1 cellular context compared by ENCODE assay signal in genomic region chr3:122025296-122025695, GRCh38.
TF ChIP-seq lines count a peak whose summit lies in the region.

No MANE protein-coding gene starts in this region.

TF ChIP-seq in GM12878, 131 proteins besides CTCF, POLR2A, EP300 and RAD21 (continued from another document):
- TF ChIP-seq, protein P1, sequence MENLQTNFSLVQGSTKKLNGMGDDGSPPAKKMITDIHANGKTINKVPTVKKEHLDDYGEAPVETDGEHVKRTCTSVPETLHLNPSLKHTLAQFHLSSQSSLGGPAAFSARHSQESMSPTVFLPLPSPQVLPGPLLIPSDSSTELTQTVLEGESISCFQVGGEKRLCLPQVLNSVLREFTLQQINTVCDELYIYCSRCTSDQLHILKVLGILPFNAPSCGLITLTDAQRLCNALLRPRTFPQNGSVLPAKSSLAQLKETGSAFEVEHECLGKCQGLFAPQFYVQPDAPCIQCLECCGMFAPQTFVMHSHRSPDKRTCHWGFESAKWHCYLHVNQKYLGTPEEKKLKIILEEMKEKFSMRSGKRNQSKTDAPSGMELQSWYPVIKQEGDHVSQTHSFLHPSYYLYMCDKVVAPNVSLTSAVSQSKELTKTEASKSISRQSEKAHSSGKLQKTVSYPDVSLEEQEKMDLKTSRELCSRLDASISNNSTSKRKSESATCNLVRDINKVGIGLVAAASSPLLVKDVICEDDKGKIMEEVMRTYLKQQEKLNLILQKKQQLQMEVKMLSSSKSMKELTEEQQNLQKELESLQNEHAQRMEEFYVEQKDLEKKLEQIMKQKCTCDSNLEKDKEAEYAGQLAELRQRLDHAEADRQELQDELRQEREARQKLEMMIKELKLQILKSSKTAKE (IDR thresholded peaks at IDR 0.05; ENCODE audit: low read depth, poor library complexity, severe bottlenecking), result peak; percentile 42
- TF ChIP-seq ATF2 (IDR thresholded peaks at IDR 0.05; ENCODE audit: low read length) (peak; percentile 79), RELB (IDR thresholded peaks at IDR 0.05; ENCODE audit: low read depth) (peak; percentile 61), MEF2A (IDR thresholded peaks at IDR 0.05; ENCODE audit: insufficient read depth, low read depth, low read length) (peak; percentile 91), PBX3 (IDR thresholded peaks at IDR 0.05; ENCODE audit: insufficient replicate concordance, low read depth, low read length) (no peak), EED (IDR thresholded peaks at IDR 0.05; ENCODE audit: low read depth) (0 out of 2 replicates have a peak, but pooled peaks have one; percentile 17), RBBP5 (conservative IDR thresholded peaks at IDR 0.05) (no peak)
- TF ChIP-seq, protein P2, sequence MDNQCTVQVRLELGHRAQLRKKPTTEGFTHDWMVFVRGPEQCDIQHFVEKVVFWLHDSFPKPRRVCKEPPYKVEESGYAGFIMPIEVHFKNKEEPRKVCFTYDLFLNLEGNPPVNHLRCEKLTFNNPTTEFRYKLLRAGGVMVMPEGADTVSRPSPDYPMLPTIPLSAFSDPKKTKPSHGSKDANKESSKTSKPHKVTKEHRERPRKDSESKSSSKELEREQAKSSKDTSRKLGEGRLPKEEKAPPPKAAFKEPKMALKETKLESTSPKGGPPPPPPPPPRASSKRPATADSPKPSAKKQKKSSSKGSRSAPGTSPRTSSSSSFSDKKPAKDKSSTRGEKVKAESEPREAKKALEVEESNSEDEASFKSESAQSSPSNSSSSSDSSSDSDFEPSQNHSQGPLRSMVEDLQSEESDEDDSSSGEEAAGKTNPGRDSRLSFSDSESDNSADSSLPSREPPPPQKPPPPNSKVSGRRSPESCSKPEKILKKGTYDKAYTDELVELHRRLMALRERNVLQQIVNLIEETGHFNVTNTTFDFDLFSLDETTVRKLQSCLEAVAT (IDR thresholded peaks at IDR 0.05), result 0 out of 2 replicates have a peak, but pooled peaks have one; percentile 52
